Comparison of ENCODE assay signal across 12 cellular contexts in genomic region chr10:11325817-11326216, GRCh38.
DNase-seq lines count a peak whose midpoint lies in the region; ATAC-seq lines count a peak whose summit lies in the region.
"Had no signal": no experiment of that assay in that cellular context is flagged by ENCODE, and none has a peak within 500 bp of the region (broad histone marks: within the 10 kb centered on the region; RNA-seq: fewer than 3 reads in every experiment).

No MANE protein-coding gene starts in this region.

- no peak overlapping the region for H3K4me3 Mint-ChIP-seq in activated naive CD4-positive, alpha-beta T cell treated with anti-CD3 and anti-CD28 coated beads, Interleukin-2, amount 10 ng/mL, durations not matched to agents 7 days and 5 days
- H3K4me3 Mint-ChIP-seq in activated naive CD8-positive, alpha-beta T cell = no peak overlapping the region
- H3K4me3 Mint-ChIP-seq in immature natural killer cell = no peak overlapping the region
- no peak overlapping the region for H3K4me3 Mint-ChIP-seq in stimulated activated naive B cell treated with anti-CD40 and anti-IgM and Interleukin-4, amounts not matched to agents 10 μg/mL and 1 μg/mL and 100 μg/mL, for 72 hours

- DNase-seq in activated naive CD4-positive, alpha-beta T cell treated with anti-CD3 and anti-CD28 coated beads, Interleukin-2, amount 10 ng/mL, durations not matched to agents 7 days and 5 days = no peak
- DNase-seq in activated naive CD4-positive, alpha-beta T cell treated with Interleukin-2 at 50 U/mL for 16 hours = no peak
- no peak for DNase-seq in immature natural killer cell
- DNase-seq in stimulated activated naive B cell treated with anti-CD40 and anti-IgM and Interleukin-4, amounts not matched to agents 10 μg/mL and 1 μg/mL and 100 μg/mL, for 72 hours = no peak
- no peak for DNase-seq in mesenteric fat pad (ENCODE audit: low spot score)
- DNase-seq in RPMI8226 = no peak
- DNase-seq: mammary epithelial cell; NCI-H2171; stimulated activated CD8-positive, alpha-beta memory T cell treated with anti-CD3 and anti-CD28 coated beads, Interleukin-4, amount 100 ng/mL, for 48 hours had no signal

- CTCF ChIA-PET in activated naive CD4-positive, alpha-beta T cell treated with anti-CD3 and anti-CD28 coated beads, Interleukin-2, amount 10 ng/mL, durations not matched to agents 7 days and 5 days (lab: Charles Lee) = no interaction called here

- peaks cover 88% of the 10 kb centered on the region for H3K36me3 Mint-ChIP-seq in activated naive CD4-positive, alpha-beta T cell treated with anti-CD3 and anti-CD28 coated beads, Interleukin-2, amount 10 ng/mL, durations not matched to agents 7 days and 5 days
- peaks cover 15% of the 10 kb centered on the region for H3K36me3 Mint-ChIP-seq in activated naive CD8-positive, alpha-beta T cell
- peaks cover 16 to 80% (median 60%) of the 10 kb centered on the region in 3 donors for H3K36me3 Mint-ChIP-seq in immature natural killer cell
- peaks cover 56 to 85% of the 10 kb centered on the region in 2 donors for H3K36me3 Mint-ChIP-seq in stimulated activated naive B cell treated with anti-CD40 and anti-IgM and Interleukin-4, amounts not matched to agents 10 μg/mL and 1 μg/mL and 100 μg/mL, for 72 hours

- peak overlapping the region; percentile 47 for H3K27ac Mint-ChIP-seq in activated naive CD4-positive, alpha-beta T cell treated with anti-CD3 and anti-CD28 coated beads, Interleukin-2, amount 10 ng/mL, durations not matched to agents 7 days and 5 days
- peak overlapping the region; percentile 64 for H3K27ac Mint-ChIP-seq in activated naive CD8-positive, alpha-beta T cell
- H3K27ac Mint-ChIP-seq in immature natural killer cell = peak overlapping the region; percentile 47 to 83 (median 66)
- peak overlapping the region; percentile 84 for H3K27ac Mint-ChIP-seq in stimulated activated naive B cell treated with anti-CD40 and anti-IgM and Interleukin-4, amounts not matched to agents 10 μg/mL and 1 μg/mL and 100 μg/mL, for 72 hours

- ATAC-seq in stimulated activated naive B cell treated with anti-CD40 and anti-IgM and Interleukin-4, amounts not matched to agents 10 μg/mL and 1 μg/mL and 100 μg/mL, for 72 hours (replicated peaks) = no peak
- no peak for ATAC-seq in HG02642 (IDR thresholded peaks at IDR 0.05; ENCODE audit: poor library complexity, unreplicated experiment)
- ATAC-seq: SK-N-SH treated with all-trans-retinoic acid at 6 μM for 48 hours had no signal

- H3K9me3 Mint-ChIP-seq in activated naive CD4-positive, alpha-beta T cell treated with anti-CD3 and anti-CD28 coated beads, Interleukin-2, amount 10 ng/mL, durations not matched to agents 7 days and 5 days = no peaks in the 10 kb centered on the region
- no peaks in the 10 kb centered on the region for H3K9me3 Mint-ChIP-seq in activated naive CD8-positive, alpha-beta T cell (ENCODE audit: low read depth)
- no peaks in the 10 kb centered on the region for H3K9me3 Mint-ChIP-seq in immature natural killer cell
- H3K9me3 Mint-ChIP-seq in stimulated activated naive B cell treated with anti-CD40 and anti-IgM and Interleukin-4, amounts not matched to agents 10 μg/mL and 1 μg/mL and 100 μg/mL, for 72 hours = no peaks in the 10 kb centered on the region

- H3K4me1 Mint-ChIP-seq in activated naive CD4-positive, alpha-beta T cell treated with anti-CD3 and anti-CD28 coated beads, Interleukin-2, amount 10 ng/mL, durations not matched to agents 7 days and 5 days = peaks cover 20% of the 10 kb centered on the region
- peaks cover 48% of the 10 kb centered on the region for H3K4me1 Mint-ChIP-seq in activated naive CD8-positive, alpha-beta T cell (ENCODE audit: low read depth)
- peaks cover 30 to 53% of the 10 kb centered on the region in 2 donors for H3K4me1 Mint-ChIP-seq in immature natural killer cell
- peaks cover 37 to 52% of the 10 kb centered on the region in 2 donors for H3K4me1 Mint-ChIP-seq in stimulated activated naive B cell treated with anti-CD40 and anti-IgM and Interleukin-4, amounts not matched to agents 10 μg/mL and 1 μg/mL and 100 μg/mL, for 72 hours

- H3K27me3 Mint-ChIP-seq in activated naive CD4-positive, alpha-beta T cell treated with anti-CD3 and anti-CD28 coated beads, Interleukin-2, amount 10 ng/mL, durations not matched to agents 7 days and 5 days = no peaks in the 10 kb centered on the region
- no peaks in the 10 kb centered on the region for H3K27me3 Mint-ChIP-seq in activated naive CD8-positive, alpha-beta T cell
- peaks cover 18 to 40% (median 35%) of the 10 kb centered on the region in 3 donors for H3K27me3 Mint-ChIP-seq in immature natural killer cell (ENCODE audit: low read depth in 3 of 3)
- H3K27me3 Mint-ChIP-seq in stimulated activated naive B cell treated with anti-CD40 and anti-IgM and Interleukin-4, amounts not matched to agents 10 μg/mL and 1 μg/mL and 100 μg/mL, for 72 hours = no peaks in the 10 kb centered on the region
